ENCODE assay signal across 1 cellular context in the genomic region with DNA sequence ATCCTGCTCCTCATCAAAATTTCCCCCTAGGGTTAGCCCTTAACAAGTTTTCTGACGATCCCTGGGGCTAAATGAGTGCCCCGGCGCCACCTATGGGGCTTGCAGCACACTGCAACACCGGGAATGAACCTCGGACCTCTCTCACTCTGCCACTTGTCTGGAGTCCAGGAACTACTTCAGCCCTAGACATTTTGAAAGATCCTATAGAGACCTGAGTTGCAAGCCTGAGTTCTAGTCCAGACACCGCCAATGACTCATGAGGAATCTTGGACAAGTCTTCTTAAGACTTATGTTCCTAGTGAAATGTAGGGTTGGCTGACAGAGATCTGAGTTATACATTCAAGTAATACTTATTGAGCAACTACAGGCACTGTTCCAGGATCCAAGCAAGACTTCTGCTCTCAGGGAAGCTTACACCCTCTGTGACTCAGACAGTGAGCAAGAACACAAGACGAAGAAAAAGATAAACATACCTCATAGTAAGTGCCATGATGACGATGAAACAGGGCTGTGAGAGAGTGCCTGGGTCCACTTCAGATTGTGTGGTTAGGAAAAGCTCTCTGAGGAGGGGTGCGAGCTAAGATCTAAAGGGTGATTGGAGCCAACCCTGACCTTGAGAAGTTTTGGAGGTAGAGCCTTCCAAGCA.
TF ChIP-seq lines count a peak whose summit lies in the region.

No MANE protein-coding gene starts in this region.

TF ChIP-seq in H1, 55 proteins besides CTCF, POLR2A, EP300 and RAD21 (continued from another document):
- TF ChIP-seq SIX5 (IDR thresholded peaks at IDR 0.05; ENCODE audit: low read depth, low read length) (no peak), HDAC2 (IDR thresholded peaks at IDR 0.05; ENCODE audit: borderline replicate concordance in 1 of 2, low read depth in 2 of 2, low read length in 2 of 2) (no peak), ZNF274 (IDR thresholded peaks at IDR 0.05; ENCODE audit: borderline replicate concordance, extremely low read depth, low read length) (no peak), SP2 (IDR thresholded peaks at IDR 0.05; ENCODE audit: low read length) (no peak), POU5F1 (IDR thresholded peaks at IDR 0.05; ENCODE audit: low read depth, low read length) (no peak)
- TF ChIP-seq, protein P1, sequence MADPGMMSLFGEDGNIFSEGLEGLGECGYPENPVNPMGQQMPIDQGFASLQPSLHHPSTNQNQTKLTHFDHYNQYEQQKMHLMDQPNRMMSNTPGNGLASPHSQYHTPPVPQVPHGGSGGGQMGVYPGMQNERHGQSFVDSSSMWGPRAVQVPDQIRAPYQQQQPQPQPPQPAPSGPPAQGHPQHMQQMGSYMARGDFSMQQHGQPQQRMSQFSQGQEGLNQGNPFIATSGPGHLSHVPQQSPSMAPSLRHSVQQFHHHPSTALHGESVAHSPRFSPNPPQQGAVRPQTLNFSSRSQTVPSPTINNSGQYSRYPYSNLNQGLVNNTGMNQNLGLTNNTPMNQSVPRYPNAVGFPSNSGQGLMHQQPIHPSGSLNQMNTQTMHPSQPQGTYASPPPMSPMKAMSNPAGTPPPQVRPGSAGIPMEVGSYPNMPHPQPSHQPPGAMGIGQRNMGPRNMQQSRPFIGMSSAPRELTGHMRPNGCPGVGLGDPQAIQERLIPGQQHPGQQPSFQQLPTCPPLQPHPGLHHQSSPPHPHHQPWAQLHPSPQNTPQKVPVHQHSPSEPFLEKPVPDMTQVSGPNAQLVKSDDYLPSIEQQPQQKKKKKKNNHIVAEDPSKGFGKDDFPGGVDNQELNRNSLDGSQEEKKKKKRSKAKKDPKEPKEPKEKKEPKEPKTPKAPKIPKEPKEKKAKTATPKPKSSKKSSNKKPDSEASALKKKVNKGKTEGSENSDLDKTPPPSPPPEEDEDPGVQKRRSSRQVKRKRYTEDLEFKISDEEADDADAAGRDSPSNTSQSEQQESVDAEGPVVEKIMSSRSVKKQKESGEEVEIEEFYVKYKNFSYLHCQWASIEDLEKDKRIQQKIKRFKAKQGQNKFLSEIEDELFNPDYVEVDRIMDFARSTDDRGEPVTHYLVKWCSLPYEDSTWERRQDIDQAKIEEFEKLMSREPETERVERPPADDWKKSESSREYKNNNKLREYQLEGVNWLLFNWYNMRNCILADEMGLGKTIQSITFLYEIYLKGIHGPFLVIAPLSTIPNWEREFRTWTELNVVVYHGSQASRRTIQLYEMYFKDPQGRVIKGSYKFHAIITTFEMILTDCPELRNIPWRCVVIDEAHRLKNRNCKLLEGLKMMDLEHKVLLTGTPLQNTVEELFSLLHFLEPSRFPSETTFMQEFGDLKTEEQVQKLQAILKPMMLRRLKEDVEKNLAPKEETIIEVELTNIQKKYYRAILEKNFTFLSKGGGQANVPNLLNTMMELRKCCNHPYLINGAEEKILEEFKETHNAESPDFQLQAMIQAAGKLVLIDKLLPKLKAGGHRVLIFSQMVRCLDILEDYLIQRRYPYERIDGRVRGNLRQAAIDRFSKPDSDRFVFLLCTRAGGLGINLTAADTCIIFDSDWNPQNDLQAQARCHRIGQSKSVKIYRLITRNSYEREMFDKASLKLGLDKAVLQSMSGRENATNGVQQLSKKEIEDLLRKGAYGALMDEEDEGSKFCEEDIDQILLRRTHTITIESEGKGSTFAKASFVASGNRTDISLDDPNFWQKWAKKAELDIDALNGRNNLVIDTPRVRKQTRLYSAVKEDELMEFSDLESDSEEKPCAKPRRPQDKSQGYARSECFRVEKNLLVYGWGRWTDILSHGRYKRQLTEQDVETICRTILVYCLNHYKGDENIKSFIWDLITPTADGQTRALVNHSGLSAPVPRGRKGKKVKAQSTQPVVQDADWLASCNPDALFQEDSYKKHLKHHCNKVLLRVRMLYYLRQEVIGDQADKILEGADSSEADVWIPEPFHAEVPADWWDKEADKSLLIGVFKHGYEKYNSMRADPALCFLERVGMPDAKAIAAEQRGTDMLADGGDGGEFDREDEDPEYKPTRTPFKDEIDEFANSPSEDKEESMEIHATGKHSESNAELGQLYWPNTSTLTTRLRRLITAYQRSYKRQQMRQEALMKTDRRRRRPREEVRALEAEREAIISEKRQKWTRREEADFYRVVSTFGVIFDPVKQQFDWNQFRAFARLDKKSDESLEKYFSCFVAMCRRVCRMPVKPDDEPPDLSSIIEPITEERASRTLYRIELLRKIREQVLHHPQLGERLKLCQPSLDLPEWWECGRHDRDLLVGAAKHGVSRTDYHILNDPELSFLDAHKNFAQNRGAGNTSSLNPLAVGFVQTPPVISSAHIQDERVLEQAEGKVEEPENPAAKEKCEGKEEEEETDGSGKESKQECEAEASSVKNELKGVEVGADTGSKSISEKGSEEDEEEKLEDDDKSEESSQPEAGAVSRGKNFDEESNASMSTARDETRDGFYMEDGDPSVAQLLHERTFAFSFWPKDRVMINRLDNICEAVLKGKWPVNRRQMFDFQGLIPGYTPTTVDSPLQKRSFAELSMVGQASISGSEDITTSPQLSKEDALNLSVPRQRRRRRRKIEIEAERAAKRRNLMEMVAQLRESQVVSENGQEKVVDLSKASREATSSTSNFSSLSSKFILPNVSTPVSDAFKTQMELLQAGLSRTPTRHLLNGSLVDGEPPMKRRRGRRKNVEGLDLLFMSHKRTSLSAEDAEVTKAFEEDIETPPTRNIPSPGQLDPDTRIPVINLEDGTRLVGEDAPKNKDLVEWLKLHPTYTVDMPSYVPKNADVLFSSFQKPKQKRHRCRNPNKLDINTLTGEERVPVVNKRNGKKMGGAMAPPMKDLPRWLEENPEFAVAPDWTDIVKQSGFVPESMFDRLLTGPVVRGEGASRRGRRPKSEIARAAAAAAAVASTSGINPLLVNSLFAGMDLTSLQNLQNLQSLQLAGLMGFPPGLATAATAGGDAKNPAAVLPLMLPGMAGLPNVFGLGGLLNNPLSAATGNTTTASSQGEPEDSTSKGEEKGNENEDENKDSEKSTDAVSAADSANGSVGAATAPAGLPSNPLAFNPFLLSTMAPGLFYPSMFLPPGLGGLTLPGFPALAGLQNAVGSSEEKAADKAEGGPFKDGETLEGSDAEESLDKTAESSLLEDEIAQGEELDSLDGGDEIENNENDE (IDR thresholded peaks at IDR 0.05; ENCODE audit: insufficient replicate concordance, low read length): no peak
